In genomic region chr2:14297906-14298305, GRCh38 we compare ENCODE assay signal across 24 cellular contexts.
"Had no signal": no experiment of that assay in that cellular context is flagged by ENCODE, and none has a peak within 500 bp of the region (broad histone marks: within the 10 kb centered on the region; RNA-seq: fewer than 3 reads in every experiment).

No MANE protein-coding gene starts in this region.

- H3K36me3 Mint-ChIP-seq: naive thymus-derived CD4-positive, alpha-beta T cell had no signal

- H3K27ac Mint-ChIP-seq: dendritic cell treated with granulocyte-macrophage colony-stimulating factor and Interleukin-4, amounts not matched to agents 40 ng/mL and 50 ng/mL, for 4 days; endodermal cell; naive thymus-derived CD4-positive, alpha-beta T cell; stimulated activated naive CD8-positive, alpha-beta T cell treated with anti-CD3 and anti-CD28 coated beads, Interleukin-15, amount 100 ng/mL, for 72 hours had no signal

- H3K4me1 ChIP-seq: colonic mucosa, gastrocnemius medialis, left lung, prostate gland, sigmoid colon, spleen, thyroid gland, vagina had no signal

- H3K27me3 ChIP-seq: colonic mucosa, gastrocnemius medialis, left lung, sigmoid colon, spleen, thyroid gland, vagina had no signal

- H3K9me3 Mint-ChIP-seq: endodermal cell, nephron progenitor cell had no signal

- DNase-seq: colonic mucosa; effector CD8-positive, alpha-beta T cell; endodermal cell; erythroblast; gastrocnemius medialis; head of caudate nucleus; left cardiac atrium; left lung; mesendoderm; midbrain; naive thymus-derived CD4-positive, alpha-beta T cell; nephron progenitor cell; nucleus accumbens; right cardiac atrium; sigmoid colon; spleen; stimulated activated CD4-positive, alpha-beta T cell treated with anti-CD3 and anti-CD28 coated beads, Interleukin-2, amount 100 ng/mL, for 48 hours; stimulated activated CD8-positive, alpha-beta memory T cell treated with anti-CD3 and anti-CD28 coated beads, Interleukin-4, amount 100 ng/mL, for 48 hours; stimulated activated naive CD4-positive, alpha-beta T cell; stimulated activated naive CD8-positive, alpha-beta T cell treated with anti-CD3 and anti-CD28 coated beads, Interleukin-15, amount 100 ng/mL, for 72 hours; thyroid gland had no signal

- H3K27me3 Mint-ChIP-seq: dendritic cell treated with granulocyte-macrophage colony-stimulating factor and Interleukin-4, amounts not matched to agents 40 ng/mL and 50 ng/mL, for 4 days; naive thymus-derived CD4-positive, alpha-beta T cell; stimulated activated naive CD8-positive, alpha-beta T cell treated with anti-CD3 and anti-CD28 coated beads, Interleukin-15, amount 100 ng/mL, for 72 hours had no signal

- ATAC-seq: gastrocnemius medialis; left cardiac atrium; left lung; naive thymus-derived CD4-positive, alpha-beta T cell; right cardiac atrium; stimulated activated naive CD8-positive, alpha-beta T cell treated with anti-CD3 and anti-CD28 coated beads, Interleukin-15, amount 100 ng/mL, for 72 hours had no signal

- H3K27ac ChIP-seq: colonic mucosa, gastrocnemius medialis, left lung, prostate gland, sigmoid colon, spleen, thyroid gland, vagina had no signal

- H3K4me3 ChIP-seq: colonic mucosa, gastrocnemius medialis, left lung, prostate gland, sigmoid colon, spleen, thyroid gland, vagina had no signal

- H3K9me3 ChIP-seq: colonic mucosa, gastrocnemius medialis, left lung, prostate gland, spleen, thyroid gland, vagina had no signal

- H3K4me3 Mint-ChIP-seq: dendritic cell treated with granulocyte-macrophage colony-stimulating factor and Interleukin-4, amounts not matched to agents 40 ng/mL and 50 ng/mL, for 4 days; endodermal cell; naive thymus-derived CD4-positive, alpha-beta T cell; nephron progenitor cell; stimulated activated naive CD8-positive, alpha-beta T cell treated with anti-CD3 and anti-CD28 coated beads, Interleukin-15, amount 100 ng/mL, for 72 hours had no signal

- H3K36me3 ChIP-seq: colonic mucosa, gastrocnemius medialis, left lung, prostate gland, sigmoid colon, spleen, thyroid gland, vagina had no signal

- H3K4me1 Mint-ChIP-seq: naive thymus-derived CD4-positive, alpha-beta T cell; stimulated activated naive CD8-positive, alpha-beta T cell treated with anti-CD3 and anti-CD28 coated beads, Interleukin-15, amount 100 ng/mL, for 72 hours had no signal
